In genomic region chr17:30554839-30555751, GRCh38 we compare ENCODE assay signal across 8 cellular contexts.
DNase-seq lines count a peak whose midpoint lies in the region; ATAC-seq and TF ChIP-seq lines count a peak whose summit lies in the region.

No MANE protein-coding gene starts in this region.

- TF ChIP-seq CTCF in upper lobe of left lung (IDR thresholded peaks at IDR 0.05) = no peak

- H3K9me3 Mint-ChIP-seq in activated naive CD8-positive, alpha-beta T cell treated with anti-CD3 and anti-CD28 coated beads, Interleukin-2, amount 10 ng/mL, durations not matched to agents 7 days and 5 days = no peaks in the 10 kb centered on the region
- no peaks in the 10 kb centered on the region for H3K9me3 Mint-ChIP-seq in activated naive CD8-positive, alpha-beta T cell treated with anti-CD3 and anti-CD28 coated beads, Interleukin-2, amount 50 U/mL, for 24 hours
- H3K9me3 Mint-ChIP-seq in activated T-helper 1 cell treated with anti-CD3 and anti-CD28 coated beads, Interleukin-12 subunit alpha, Interleukin-12 subunit beta, Interleukin-2, Interleukin-4 antibody, amounts not matched to agents 30 ng/mL and 10 ng/mL and 1 ng/mL, durations not matched to agents 14 hours and 24 hours and 36 hours = no peaks in the 10 kb centered on the region

- peaks cover 11% of the 10 kb centered on the region for H3K4me1 Mint-ChIP-seq in activated naive CD8-positive, alpha-beta T cell treated with anti-CD3 and anti-CD28 coated beads, Interleukin-2, amount 10 ng/mL, durations not matched to agents 7 days and 5 days
- H3K4me1 Mint-ChIP-seq in activated naive CD8-positive, alpha-beta T cell treated with anti-CD3 and anti-CD28 coated beads, Interleukin-2, amount 50 U/mL, for 24 hours = peaks cover 15% of the 10 kb centered on the region
- peaks cover 18% of the 10 kb centered on the region for H3K4me1 Mint-ChIP-seq in activated T-helper 1 cell treated with anti-CD3 and anti-CD28 coated beads, Interleukin-12 subunit alpha, Interleukin-12 subunit beta, Interleukin-2, Interleukin-4 antibody, amounts not matched to agents 30 ng/mL and 10 ng/mL and 1 ng/mL, durations not matched to agents 14 hours and 24 hours and 36 hours (ENCODE audit: low read depth)

- H3K9me3 ChIP-seq in upper lobe of left lung = no peaks in the 10 kb centered on the region

- no peak overlapping the region for H3K4me3 ChIP-seq in upper lobe of left lung

- no peak for ATAC-seq in activated naive CD8-positive, alpha-beta T cell treated with anti-CD3 and anti-CD28 coated beads, Interleukin-2, amount 10 ng/mL, durations not matched to agents 7 days and 5 days (ENCODE audit: low read depth)
- no peak for ATAC-seq in activated naive CD8-positive, alpha-beta T cell treated with anti-CD3 and anti-CD28 coated beads, Interleukin-2, amount 50 U/mL, for 24 hours
- ATAC-seq in upper lobe of left lung (ENCODE audit: low FRiP score in 2 of 2) (no peak), HG02852 (IDR thresholded peaks at IDR 0.05; ENCODE audit: unreplicated experiment) (no peak)

- H3K4me1 ChIP-seq in upper lobe of left lung = no peaks in the 10 kb centered on the region

- WGBS in upper lobe of left lung, 2 donors = 77 to 84% methylated on average over 14 to 20 of the region's 20 CpGs

- POLR2A ChIA-PET in activated naive CD8-positive, alpha-beta T cell treated with anti-CD3 and anti-CD28 coated beads, Interleukin-2, amount 10 ng/mL, durations not matched to agents 7 days and 5 days (lab: Charles Lee) = no interaction called here

- H3K4me3 Mint-ChIP-seq in activated naive CD8-positive, alpha-beta T cell treated with anti-CD3 and anti-CD28 coated beads, Interleukin-2, amount 10 ng/mL, durations not matched to agents 7 days and 5 days = no peak overlapping the region
- no peak overlapping the region for H3K4me3 Mint-ChIP-seq in activated naive CD8-positive, alpha-beta T cell treated with anti-CD3 and anti-CD28 coated beads, Interleukin-2, amount 50 U/mL, for 24 hours
- H3K4me3 Mint-ChIP-seq in activated T-helper 1 cell treated with anti-CD3 and anti-CD28 coated beads, Interleukin-12 subunit alpha, Interleukin-12 subunit beta, Interleukin-2, Interleukin-4 antibody, amounts not matched to agents 30 ng/mL and 10 ng/mL and 1 ng/mL, durations not matched to agents 14 hours and 24 hours and 36 hours = no peak overlapping the region

- no peak overlapping the region for H3K27ac ChIP-seq in upper lobe of left lung

- intact Hi-C loops in activated T-helper 1 cell treated with anti-CD3 and anti-CD28 coated beads, Interleukin-12 subunit alpha, Interleukin-12 subunit beta, Interleukin-2, Interleukin-4 antibody, amounts not matched to agents 30 ng/mL and 10 ng/mL and 1 ng/mL, durations not matched to agents 14 hours and 24 hours and 36 hours (cut with micrococcal nuclease) = no loop called here

- peaks cover 2% of the 10 kb centered on the region for H3K27me3 Mint-ChIP-seq in activated naive CD8-positive, alpha-beta T cell treated with anti-CD3 and anti-CD28 coated beads, Interleukin-2, amount 10 ng/mL, durations not matched to agents 7 days and 5 days
- H3K27me3 Mint-ChIP-seq in activated naive CD8-positive, alpha-beta T cell treated with anti-CD3 and anti-CD28 coated beads, Interleukin-2, amount 50 U/mL, for 24 hours = no peaks in the 10 kb centered on the region
- H3K27me3 Mint-ChIP-seq in activated T-helper 1 cell treated with anti-CD3 and anti-CD28 coated beads, Interleukin-12 subunit alpha, Interleukin-12 subunit beta, Interleukin-2, Interleukin-4 antibody, amounts not matched to agents 30 ng/mL and 10 ng/mL and 1 ng/mL, durations not matched to agents 14 hours and 24 hours and 36 hours (ENCODE audit: insufficient read depth) = no peaks in the 10 kb centered on the region

- TF ChIP-seq EP300 in upper lobe of left lung (IDR thresholded peaks at IDR 0.05) = no peak

- no peaks in the 10 kb centered on the region for H3K36me3 Mint-ChIP-seq in activated naive CD8-positive, alpha-beta T cell treated with anti-CD3 and anti-CD28 coated beads, Interleukin-2, amount 10 ng/mL, durations not matched to agents 7 days and 5 days
- no peaks in the 10 kb centered on the region for H3K36me3 Mint-ChIP-seq in activated naive CD8-positive, alpha-beta T cell treated with anti-CD3 and anti-CD28 coated beads, Interleukin-2, amount 50 U/mL, for 24 hours (ENCODE audit: low read depth)
- H3K36me3 Mint-ChIP-seq in activated T-helper 1 cell treated with anti-CD3 and anti-CD28 coated beads, Interleukin-12 subunit alpha, Interleukin-12 subunit beta, Interleukin-2, Interleukin-4 antibody, amounts not matched to agents 30 ng/mL and 10 ng/mL and 1 ng/mL, durations not matched to agents 14 hours and 24 hours and 36 hours (ENCODE audit: low read depth) = no peaks in the 10 kb centered on the region

- no peaks in the 10 kb centered on the region for H3K27me3 ChIP-seq in upper lobe of left lung

- H3K27ac Mint-ChIP-seq in activated naive CD8-positive, alpha-beta T cell treated with anti-CD3 and anti-CD28 coated beads, Interleukin-2, amount 10 ng/mL, durations not matched to agents 7 days and 5 days = no peak overlapping the region
- H3K27ac Mint-ChIP-seq in activated naive CD8-positive, alpha-beta T cell treated with anti-CD3 and anti-CD28 coated beads, Interleukin-2, amount 50 U/mL, for 24 hours = no peak overlapping the region
- no peak overlapping the region for H3K27ac Mint-ChIP-seq in activated T-helper 1 cell treated with anti-CD3 and anti-CD28 coated beads, Interleukin-12 subunit alpha, Interleukin-12 subunit beta, Interleukin-2, Interleukin-4 antibody, amounts not matched to agents 30 ng/mL and 10 ng/mL and 1 ng/mL, durations not matched to agents 14 hours and 24 hours and 36 hours

- peak; percentile 23 for DNase-seq in activated naive CD8-positive, alpha-beta T cell treated with anti-CD3 and anti-CD28 coated beads, Interleukin-2, amount 10 ng/mL, durations not matched to agents 7 days and 5 days
- DNase-seq in activated naive CD8-positive, alpha-beta T cell treated with anti-CD3 and anti-CD28 coated beads, Interleukin-2, amount 50 U/mL, for 24 hours = no peak
- DNase-seq in OCI-M1 (lab: John Stamatoyannopoulos, UW) (peak; percentile 58), fibroblast of the conjunctiva (ENCODE audit: low read depth) (peak; percentile 16), upper lobe of left lung (peak; percentile 21 to 64)
- no peak for DNase-seq in activated CD4-positive, alpha-beta T cell treated with anti-CD3 and anti-CD28 coated beads, Interleukin-2, amount 50 U/mL, for 1 hour
- no peak for DNase-seq in activated T-helper 1 cell treated with anti-CD3 and anti-CD28 coated beads, Interleukin-12 subunit alpha, Interleukin-12 subunit beta, Interleukin-2, Interleukin-4 antibody, amounts not matched to agents 30 ng/mL and 10 ng/mL and 1 ng/mL, durations not matched to agents 14 hours and 24 hours and 36 hours (ENCODE audit: low spot score)

- no peaks in the 10 kb centered on the region for H3K36me3 ChIP-seq in upper lobe of left lung

- no peak for TF ChIP-seq POLR2A in upper lobe of left lung (IDR thresholded peaks at IDR 0.05)

Comparison
In these comparisons a context has a peak if more than half of its experiments do, and no peak if none do; other contexts are left out.
1. DNase-seq: peak in activated naive CD8-positive, alpha-beta T cell treated with anti-CD3 and anti-CD28 coated beads, Interleukin-2, amount 10 ng/mL, durations not matched to agents 7 days and 5 days (single experiment), OCI-M1 (single experiment), fibroblast of the conjunctiva (single experiment) and upper lobe of left lung (2 of 2); none in activated naive CD8-positive, alpha-beta T cell treated with anti-CD3 and anti-CD28 coated beads, Interleukin-2, amount 50 U/mL, for 24 hours (single experiment), activated CD4-positive, alpha-beta T cell treated with anti-CD3 and anti-CD28 coated beads, Interleukin-2, amount 50 U/mL, for 1 hour (single experiment) and activated T-helper 1 cell treated with anti-CD3 and anti-CD28 coated beads, Interleukin-12 subunit alpha, Interleukin-12 subunit beta, Interleukin-2, Interleukin-4 antibody, amounts not matched to agents 30 ng/mL and 10 ng/mL and 1 ng/mL, durations not matched to agents 14 hours and 24 hours and 36 hours (single experiment).